ENCODE assay signal across 8 cellular contexts in the genomic region with DNA sequence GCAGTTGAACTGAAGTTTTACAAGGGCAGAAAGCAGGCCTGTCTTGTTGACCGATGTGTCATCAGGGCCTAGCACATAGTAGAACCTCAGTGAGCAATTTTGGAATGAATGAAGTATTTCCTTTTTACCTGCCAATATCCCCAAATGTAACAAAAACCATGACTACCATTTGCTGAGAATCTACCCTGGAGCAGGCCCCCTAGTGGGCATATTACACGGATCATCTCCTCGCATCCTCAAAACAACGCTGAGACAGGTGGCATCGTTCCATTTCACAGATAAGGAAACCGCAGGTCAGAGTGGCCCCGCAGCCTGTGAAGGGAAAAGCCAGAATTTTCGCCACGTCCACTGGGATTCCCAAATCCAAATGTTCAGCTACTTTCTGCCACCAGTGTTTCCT.
DNase-seq lines count a peak whose midpoint lies in the region; ATAC-seq, FAIRE-seq and TF ChIP-seq lines count a peak whose summit lies in the region.

No MANE protein-coding gene starts in this region.

- DNase-seq in H54 (ENCODE audit: insufficient read length, low spot score): peak; percentile 11
- no peak for DNase-seq in WERI-Rb-1
- no peak for DNase-seq in left lobe of liver (ENCODE audit: low spot score)
- no peak for DNase-seq in NCI-H774 (lab: John Stamatoyannopoulos, UW)

- H3K27ac ChIP-seq in C4-2B (no peak overlapping the region), WERI-Rb-1 (no peak overlapping the region)

- peaks cover 37% of the 10 kb centered on the region for H3K27me3 ChIP-seq in WERI-Rb-1 (ENCODE audit: insufficient read depth, low read depth, severe bottlenecking)

- H3K4me3 ChIP-seq in WERI-Rb-1 (ENCODE audit: low read depth, low read length): no peak overlapping the region

- no peak for TF ChIP-seq POLR2A in H54 (IDR thresholded peaks at IDR 0.05; ENCODE audit: low read depth, low read length)

- ATAC-seq in left lobe of liver (peak; percentile 52), GM21825 (IDR thresholded peaks at IDR 0.05; ENCODE audit: unreplicated experiment) (no peak), HG02571 (IDR thresholded peaks at IDR 0.05; ENCODE audit: unreplicated experiment) (no peak), GM18868 (IDR thresholded peaks at IDR 0.05; ENCODE audit: unreplicated experiment) (no peak)

- H3K36me3 ChIP-seq in WERI-Rb-1: no peaks in the 10 kb centered on the region

- H3K9me3 ChIP-seq in WERI-Rb-1 (ENCODE audit: severe bottlenecking): peaks cover 6% of the 10 kb centered on the region

- TF ChIP-seq CTCF in C4-2B (conservative IDR thresholded peaks at IDR 0.05) (peak; percentile 76), WERI-Rb-1 (IDR thresholded peaks at IDR 0.05; ENCODE audit: low read depth, low read length) (peak; percentile 56)

- FAIRE-seq in H54 (lab: Jason Lieb, UNC): no peak
